Comparison of ENCODE assay signal across 12 cellular contexts in genomic region chr14:55819610-55820304, GRCh38.
DNase-seq lines count a peak whose midpoint lies in the region; ATAC-seq and TF ChIP-seq lines count a peak whose summit lies in the region.
"Had no signal": no experiment of that assay in that cellular context is flagged by ENCODE, and none has a peak within 500 bp of the region (broad histone marks: within the 10 kb centered on the region; RNA-seq: fewer than 3 reads in every experiment).

No MANE protein-coding gene starts in this region.

- H3K4me3 ChIP-seq in uterus = no peak overlapping the region
- H3K4me3 ChIP-seq: heart left ventricle, smooth muscle cell had no signal

- no peaks in the 10 kb centered on the region for H3K27me3 ChIP-seq in uterus
- H3K27me3 ChIP-seq: heart left ventricle had no signal

- TF ChIP-seq POLR2A in uterus (IDR thresholded peaks at IDR 0.05) = no peak

- H3K27ac Mint-ChIP-seq in stimulated activated naive B cell treated with anti-CD40 and anti-IgM and Interleukin-4, amounts not matched to agents 10 μg/mL and 1 μg/mL and 100 μg/mL, for 72 hours = peak overlapping the region; percentile 71

- H3K4me1 Mint-ChIP-seq in stimulated activated naive B cell treated with anti-CD40 and anti-IgM and Interleukin-4, amounts not matched to agents 10 μg/mL and 1 μg/mL and 100 μg/mL, for 72 hours = peaks cover 3 to 15% of the 10 kb centered on the region in 2 donors

- H3K27ac ChIP-seq in uterus = no peak overlapping the region

- TF ChIP-seq CTCF in uterus (IDR thresholded peaks at IDR 0.05) = no peak

- H3K36me3 Mint-ChIP-seq in stimulated activated naive B cell treated with anti-CD40 and anti-IgM and Interleukin-4, amounts not matched to agents 10 μg/mL and 1 μg/mL and 100 μg/mL, for 72 hours = peaks cover 0 to 2% of the 10 kb centered on the region in 2 donors

- ATAC-seq in GM19351 (IDR thresholded peaks at IDR 0.05; ENCODE audit: unreplicated experiment) (peak; percentile 82), HG02852 (IDR thresholded peaks at IDR 0.05; ENCODE audit: unreplicated experiment) (peak; percentile 79)
- peak; percentile 91 to 93 for ATAC-seq in stimulated activated naive B cell treated with anti-CD40 and anti-IgM and Interleukin-4, amounts not matched to agents 10 μg/mL and 1 μg/mL and 100 μg/mL, for 72 hours (replicated peaks)
- ATAC-seq: heart left ventricle had no signal

- H3K9me3 Mint-ChIP-seq in stimulated activated naive B cell treated with anti-CD40 and anti-IgM and Interleukin-4, amounts not matched to agents 10 μg/mL and 1 μg/mL and 100 μg/mL, for 72 hours = peaks cover 0 to 3% of the 10 kb centered on the region in 2 donors

- no peaks in the 10 kb centered on the region for H3K9me3 ChIP-seq in uterus

- H3K4me3 Mint-ChIP-seq in stimulated activated naive B cell treated with anti-CD40 and anti-IgM and Interleukin-4, amounts not matched to agents 10 μg/mL and 1 μg/mL and 100 μg/mL, for 72 hours = peak overlapping the region; percentile 23 to 53

- intact Hi-C loops in uterus (cut with DNase I; ENCODE audit: low total_unique reads) = no loop called here

- no peaks in the 10 kb centered on the region for H3K36me3 ChIP-seq in uterus
- H3K36me3 ChIP-seq: heart left ventricle had no signal

- DNase-seq in MV-4-11 (lab: John Stamatoyannopoulos, UW) = peak; percentile 99
- peak; percentile 39 for DNase-seq in stimulated activated naive B cell treated with anti-CD40 and anti-IgM and Interleukin-4, amounts not matched to agents 10 μg/mL and 1 μg/mL and 100 μg/mL, for 72 hours
- DNase-seq in NCI-H446 (lab: John Stamatoyannopoulos, UW) = no peak
- DNase-seq in DMS 273 treated with DMSO at 0.1 percent for 48 hours (lab: John Stamatoyannopoulos, UW) = no peak
- DNase-seq in uterus = no peak
- DNase-seq: activated T-cell treated with anti-CD3 and anti-CD28 coated beads, Interleukin-2, amount 50 U/mL, for 48 hours; DND-41; heart left ventricle; NCI-H1930 had no signal

- no peaks in the 10 kb centered on the region for H3K4me1 ChIP-seq in uterus

- peaks cover 7 to 9% of the 10 kb centered on the region in 2 donors for H3K27me3 Mint-ChIP-seq in stimulated activated naive B cell treated with anti-CD40 and anti-IgM and Interleukin-4, amounts not matched to agents 10 μg/mL and 1 μg/mL and 100 μg/mL, for 72 hours

Comparison
In these comparisons a context has a peak if more than half of its experiments do, and no peak if none do; other contexts are left out.
1. DNase-seq: peak in MV-4-11 (single experiment) and stimulated activated naive B cell treated with anti-CD40 and anti-IgM and Interleukin-4, amounts not matched to agents 10 μg/mL and 1 μg/mL and 100 μg/mL, for 72 hours (single experiment); none in NCI-H446 (0 of 2), DMS 273 treated with DMSO at 0.1 percent for 48 hours (single experiment) and uterus (0 of 2).
2. Peak in every context shown above with its lines, with median percentiles within 50 percentile points of each other: ATAC-seq.